In the genomic region with DNA sequence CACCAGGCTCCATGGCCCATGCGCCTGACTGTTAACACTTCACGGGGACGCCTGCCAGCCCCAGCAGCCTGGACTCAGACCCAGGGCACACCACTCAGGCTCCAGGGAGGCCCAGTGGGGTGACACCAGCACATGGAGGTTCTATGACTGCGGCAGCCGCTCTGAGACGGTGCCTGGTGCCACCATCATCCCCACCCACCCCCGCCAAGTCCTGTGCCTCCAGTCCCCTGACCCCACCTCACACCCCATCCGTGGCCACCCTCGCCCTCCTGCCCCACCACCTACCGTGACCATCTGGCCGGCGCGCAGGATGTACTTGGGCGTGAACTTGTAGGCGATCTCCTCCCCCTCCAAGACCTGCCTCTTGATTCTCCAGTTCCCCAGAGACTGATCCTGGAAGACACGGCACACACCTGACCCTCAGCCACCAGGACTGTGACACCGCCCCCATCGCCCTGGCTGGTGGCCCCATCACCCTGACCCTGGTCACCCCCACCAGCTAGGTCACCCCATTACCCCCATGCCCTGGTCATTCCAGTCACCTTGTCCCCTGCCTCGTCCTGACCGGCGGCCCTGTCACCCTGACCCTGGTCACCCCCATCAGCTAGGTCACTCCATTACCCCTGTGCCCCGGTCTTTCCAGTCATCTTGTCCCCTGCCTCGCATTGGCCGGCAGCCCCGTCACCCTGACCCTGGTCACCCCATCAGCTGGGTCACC, we compare ENCODE assay signal across 32 cellular contexts.
"Had no signal": no experiment of that assay in that cellular context is flagged by ENCODE, and none has a peak within 500 bp of the region (broad histone marks: within the 10 kb centered on the region; RNA-seq: fewer than 3 reads in every experiment).

No MANE protein-coding gene starts in this region.

- H3K27ac Mint-ChIP-seq: activated CD8-positive, alpha-beta T cell treated with anti-CD3 and anti-CD28 coated beads for 36 hours; activated T-cell treated with anti-CD3 and anti-CD28 coated beads, Interleukin-2, amount 50 U/mL, for 72 hours; activated T-helper 17 cell treated with anti-CD3 and anti-CD28 coated beads, Interleukin-2, amount 50 U/mL, for 72 hours had no signal

- H3K27me3 ChIP-seq: brain microvascular endothelial cell, Peyer's patch, SJCRH30 had no signal

- ATAC-seq: activated CD8-positive, alpha-beta T cell treated with anti-CD3 and anti-CD28 coated beads for 36 hours; activated T-cell treated with anti-CD3 and anti-CD28 coated beads, Interleukin-2, amount 50 U/mL, for 72 hours; activated T-helper 17 cell treated with anti-CD3 and anti-CD28 coated beads, Interleukin-2, amount 50 U/mL, for 72 hours; PC-3 had no signal

- H3K4me2 ChIP-seq: KMS-11 had no signal

- H3K27ac ChIP-seq: brain microvascular endothelial cell, KMS-11, Peyer's patch, SJCRH30, SK-N-MC, WERI-Rb-1 had no signal

- H3K4me3 Mint-ChIP-seq: activated CD8-positive, alpha-beta T cell treated with anti-CD3 and anti-CD28 coated beads for 36 hours; activated naive CD4-positive, alpha-beta T cell treated with anti-CD3 and anti-CD28 coated beads, Interleukin-2, amount 50 U/mL, for 24 hours; activated T-cell treated with anti-CD3 and anti-CD28 coated beads, Interleukin-2, amount 50 U/mL, for 72 hours; activated T-helper 17 cell treated with anti-CD3 and anti-CD28 coated beads, Interleukin-2, amount 50 U/mL, for 72 hours had no signal

- DNase-seq: activated CD4-positive, alpha-beta T cell treated with anti-CD3 and anti-CD28 coated beads for 1 hour; activated CD4-positive, alpha-beta T cell treated with anti-CD3 and anti-CD28 coated beads for 48 hours; activated CD4-positive, CD25-positive, alpha-beta regulatory T cell; activated CD8-positive, alpha-beta T cell treated with anti-CD3 and anti-CD28 coated beads for 36 hours; activated effector memory CD4-positive, alpha-beta T cell treated with anti-CD3 and anti-CD28 coated beads, Interleukin-2, amount 50 U/mL, for 16 hours; activated naive CD4-positive, alpha-beta T cell; activated T-cell treated with anti-CD3 and anti-CD28 coated beads, Interleukin-2, amount 50 U/mL, for 1 hour; activated T-cell treated with anti-CD3 and anti-CD28 coated beads, Interleukin-2, amount 50 U/mL, for 72 hours; amniotic stem cell; brain microvascular endothelial cell; central memory CD4-positive, alpha-beta T cell; MM.1S; MV-4-11; NCI-H1092; NCI-H1436 treated with DMSO at 0.1 percent for 48 hours; NCI-H1694 treated with DMSO at 0.1 percent for 48 hours; NCI-H2029; NCI-H510A; NCI-H526; NCI-H748 treated with DMSO at 0.1 percent for 48 hours; NK-92 treated with Interleukin-12 subunit alpha and Interleukin-12 subunit beta, amount 100 ng/mL, for 24 hours; PC-3; Peyer's patch; RPMI8226; SHP77; SJCRH30; T1000; WERI-Rb-1 had no signal

- H3K9me3 Mint-ChIP-seq: activated CD8-positive, alpha-beta T cell treated with anti-CD3 and anti-CD28 coated beads for 36 hours; activated naive CD4-positive, alpha-beta T cell treated with anti-CD3 and anti-CD28 coated beads, Interleukin-2, amount 50 U/mL, for 24 hours; activated T-cell treated with anti-CD3 and anti-CD28 coated beads, Interleukin-2, amount 50 U/mL, for 72 hours; activated T-helper 17 cell treated with anti-CD3 and anti-CD28 coated beads, Interleukin-2, amount 50 U/mL, for 72 hours had no signal

- H3K9me3 ChIP-seq: Peyer's patch, SJCRH30 had no signal

- H3K4me3 ChIP-seq: Peyer's patch, SJCRH30, SK-N-MC had no signal

- H3K9ac ChIP-seq: KMS-11 had no signal

- H3K27me3 Mint-ChIP-seq: activated CD8-positive, alpha-beta T cell treated with anti-CD3 and anti-CD28 coated beads for 36 hours; activated naive CD4-positive, alpha-beta T cell treated with anti-CD3 and anti-CD28 coated beads, Interleukin-2, amount 50 U/mL, for 24 hours; activated T-helper 17 cell treated with anti-CD3 and anti-CD28 coated beads, Interleukin-2, amount 50 U/mL, for 72 hours had no signal
